ENCODE assay signal across 8 cellular contexts in genomic region chr7:100430450-100431285, GRCh38. TPM values are rescaled to one million over a fixed set of nuclear protein-coding genes. Genes with fewer than 3 reads are reported as not detected.
DNase-seq lines count a peak whose midpoint lies in the region; ATAC-seq, FAIRE-seq and TF ChIP-seq lines count a peak whose summit lies in the region.

No MANE protein-coding gene starts in this region.

- peaks cover 8% of the 10 kb centered on the region for H3K4me1 ChIP-seq in HAP-1
- H3K4me1 ChIP-seq in endothelial cell of umbilical vein (ENCODE audit: control insufficient read depth, extremely low read depth, insufficient read depth, low read length), result peaks cover 28% of the 10 kb centered on the region

- peaks cover 5% of the 10 kb centered on the region for H3K9me3 Mint-ChIP-seq in activated CD4-positive, alpha-beta T cell treated with anti-CD3 and anti-CD28 coated beads, Interleukin-2, amount 10 ng/mL, durations not matched to agents 7 days and 5 days
- no peaks in the 10 kb centered on the region for H3K9me3 Mint-ChIP-seq in natural killer cell

- FAIRE-seq in endothelial cell of umbilical vein (lab: Jason Lieb, UNC), result no peak

- no peaks in the 10 kb centered on the region for H3K9me1 ChIP-seq in endothelial cell of umbilical vein (replicated peaks; ENCODE audit: control insufficient read depth, extremely low read depth, insufficient read depth, low read length)

- H3K27ac ChIP-seq in 22Rv1, result peak overlapping the region; percentile 100
- H3K27ac ChIP-seq in endothelial cell of umbilical vein (ENCODE audit: insufficient read depth, low read depth, low read length), result peak overlapping the region; percentile 46

- dilution Hi-C loops in endothelial cell of umbilical vein (cut with MboI; ENCODE audit: extremely low pct_ligation_motif_present, low sequenced_read_pairs), result no loop called here

- no peak for TF ChIP-seq CTCF in 22Rv1 (IDR thresholded peaks at IDR 0.05)
- TF ChIP-seq CTCF in endothelial cell of umbilical vein (IDR thresholded peaks at IDR 0.05; ENCODE audit: extremely low read depth in 1 of 2, insufficient read depth in 1 of 2, low read depth in 1 of 2, low read length in 2 of 2), result no peak
- no peak for TF ChIP-seq CTCF in natural killer cell (IDR thresholded peaks at IDR 0.05)

- peak overlapping the region; percentile 81 for H3K4me2 ChIP-seq in endothelial cell of umbilical vein (ENCODE audit: insufficient read depth, low read length)

- peaks cover 2% of the 10 kb centered on the region; the same call in 1 of the 2 replicates for H3K9me3 ChIP-seq in HAP-1
- no peaks in the 10 kb centered on the region for H3K9me3 ChIP-seq in endothelial cell of umbilical vein (replicated peaks; ENCODE audit: control insufficient read depth, insufficient read depth, low read length)

- peaks cover 3% of the 10 kb centered on the region for H3K27me3 Mint-ChIP-seq in activated CD4-positive, alpha-beta T cell treated with anti-CD3 and anti-CD28 coated beads, Interleukin-2, amount 10 ng/mL, durations not matched to agents 7 days and 5 days
- H3K27me3 Mint-ChIP-seq in natural killer cell (ENCODE audit: low read depth in 2 of 2), result peaks cover 0 to 5% of the 10 kb centered on the region in 2 donors

- H3K36me3 ChIP-seq in HAP-1 (replicated peaks) (peaks cover 50% of the 10 kb centered on the region), endothelial cell of umbilical vein (ENCODE audit: control insufficient read depth in 2 of 2, extremely low read depth in 1 of 2, insufficient read depth in 2 of 2, low read length in 2 of 2) (peaks cover 5 to 20% of the 10 kb centered on the region in 2 experiments)

- peak in 2 of 3 donors; percentile 4 for ATAC-seq in natural killer cell

- H3K36me3 Mint-ChIP-seq in activated CD4-positive, alpha-beta T cell treated with anti-CD3 and anti-CD28 coated beads, Interleukin-2, amount 10 ng/mL, durations not matched to agents 7 days and 5 days (ENCODE audit: low read depth), result peaks cover 61% of the 10 kb centered on the region
- no peaks in the 10 kb centered on the region for H3K36me3 Mint-ChIP-seq in natural killer cell

- POLR2A ChIA-PET in activated CD4-positive, alpha-beta T cell treated with anti-CD3 and anti-CD28 coated beads, Interleukin-2, amount 10 ng/mL, durations not matched to agents 7 days and 5 days (lab: Charles Lee), result interaction anchor here (0.6 kb wide), 1 partner anchor 16 kb away, joined by 4 read pairs; no protein-coding TSS in a partner anchor
- POLR2A ChIA-PET in endothelial cell of umbilical vein (lab: Charles Lee), result interaction anchor here (1.8 to 3.1 kb wide), 2 partner anchors 13 to 19 kb away, joined by 7 to 59 read pairs; no protein-coding TSS in a partner anchor

- peaks cover 44% of the 10 kb centered on the region for H3K79me2 ChIP-seq in endothelial cell of umbilical vein (ENCODE audit: control insufficient read depth, insufficient read depth, low read length)

- no peaks in the 10 kb centered on the region for H4K20me1 ChIP-seq in endothelial cell of umbilical vein (replicated peaks; ENCODE audit: control insufficient read depth, extremely low read depth, insufficient read depth, low read length)

- H2AFZ ChIP-seq in endothelial cell of umbilical vein (ENCODE audit: low read depth, low read length), result no peak overlapping the region

- H3K4me3 Mint-ChIP-seq in activated CD4-positive, alpha-beta T cell treated with anti-CD3 and anti-CD28 coated beads, Interleukin-2, amount 10 ng/mL, durations not matched to agents 7 days and 5 days, result peak overlapping the region; percentile 81
- H3K4me3 Mint-ChIP-seq in natural killer cell, result peak overlapping the region; percentile 81

- intact Hi-C loops in endothelial cell of umbilical vein (cut with micrococcal nuclease) (no loop called here), natural killer cell (cut with micrococcal nuclease) (no loop called here)

- peak overlapping the region; percentile 94 for H3K27ac Mint-ChIP-seq in activated CD4-positive, alpha-beta T cell treated with anti-CD3 and anti-CD28 coated beads, Interleukin-2, amount 10 ng/mL, durations not matched to agents 7 days and 5 days
- H3K27ac Mint-ChIP-seq in natural killer cell, result peak overlapping the region; percentile 97 to 99

- peaks cover 66% of the 10 kb centered on the region for H3K4me1 Mint-ChIP-seq in activated CD4-positive, alpha-beta T cell treated with anti-CD3 and anti-CD28 coated beads, Interleukin-2, amount 10 ng/mL, durations not matched to agents 7 days and 5 days
- peaks cover 51 to 66% of the 10 kb centered on the region in 2 donors for H3K4me1 Mint-ChIP-seq in natural killer cell

- H3K4me3 ChIP-seq in HAP-1 (peak overlapping the region; percentile 88), endothelial cell of umbilical vein (replicated peaks in 1 of 3; ENCODE audit: insufficient read depth in 1 of 3, low read depth in 1 of 3, low read length in 3 of 3) (peak overlapping the region; percentile 44 to 69 (median 68))

- in situ Hi-C loops in HAP-1 (cut with MboI; ENCODE audit: low sequenced_read_pairs), result no loop called here

- BruUV-seq in endothelial cell of umbilical vein (replicated peaks; lab: Mats Ljungman, UMichigan), result no TSS peak

- H3K9ac ChIP-seq in endothelial cell of umbilical vein (replicated peaks; ENCODE audit: extremely low read depth, insufficient read depth, low read length), result peak overlapping the region; percentile 92

- DNase-seq in HAP-1 (ENCODE audit: low spot score in 2 of 2) (no peak), endothelial cell of umbilical vein (ENCODE audit: low read depth, low spot score) (no peak), natural killer cell (peak; percentile 56), NCI-H510A (lab: John Stamatoyannopoulos, UW) (no peak), NCI-H1694 (lab: John Stamatoyannopoulos, UW) (no peak), NK-92 (lab: John Stamatoyannopoulos, UW; ENCODE audit: unreplicated experiment) (no peak)
- DNase-seq in activated CD4-positive, alpha-beta T cell treated with anti-CD3 and anti-CD28 coated beads, Interleukin-2, amount 10 ng/mL, durations not matched to agents 7 days and 5 days, result peak; percentile 30

- CTCF ChIA-PET in activated CD4-positive, alpha-beta T cell treated with anti-CD3 and anti-CD28 coated beads, Interleukin-2, amount 10 ng/mL, durations not matched to agents 7 days and 5 days (lab: Charles Lee), result interaction anchor here (0.6 to 2.6 kb wide), 3 partner anchors 19 to 1039 kb away, joined by 6 to 14 read pairs (median 6); no protein-coding TSS in a partner anchor
- CTCF ChIA-PET in endothelial cell of umbilical vein (lab: Charles Lee), result interaction anchor here (0.5 to 1.5 kb wide), 5 partner anchors 23 to 245 kb away, joined by 3 to 5 read pairs (median 3); no protein-coding TSS in a partner anchor

- TF ChIP-seq POLR2A in endothelial cell of umbilical vein (IDR thresholded peaks at IDR 0.05; ENCODE audit: low read depth, low read length), result peak; percentile 36

- H3K27me3 ChIP-seq in HAP-1 (ENCODE audit: low read depth), result no peaks in the 10 kb centered on the region
- no peaks in the 10 kb centered on the region for H3K27me3 ChIP-seq in endothelial cell of umbilical vein (ENCODE audit: control insufficient read depth in 2 of 2, insufficient read depth in 2 of 2, low read length in 2 of 2)

RNA-seq across cellular contexts. Expression of gene MEPCE, which starts 1.0 kb away (rescaled TPM):
- total RNA-seq in activated CD4-positive, alpha-beta T cell treated with anti-CD3 and anti-CD28 coated beads, Interleukin-2, amount 10 ng/mL, durations not matched to agents 7 days and 5 days, result 10 to 100 TPM; 49.1 to 50.5 TPM
- 37.1 and 45.8 TPM in 2 replicates for total RNA-seq in endothelial cell of umbilical vein
- 23.3 and 24.3 TPM in 2 replicates for polyA plus RNA-seq in endothelial cell of umbilical vein
- 19.6 and 21.4 TPM in 2 replicates for polyA plus RNA-seq in endothelial cell of umbilical vein (2011; cell fraction: cytosol; rRNA removed)
- 31.3 and 32.3 TPM in 2 replicates for polyA plus RNA-seq in endothelial cell of umbilical vein (2011; cell fraction: nucleus; rRNA removed)
- polyA plus RNA-seq in endothelial cell of umbilical vein (2012), result 23.6 and 26.8 TPM in 2 replicates
- polyA minus RNA-seq in endothelial cell of umbilical vein, result 35.8 and 41.5 TPM in 2 replicates
- 39.5 TPM for polyA minus RNA-seq in endothelial cell of umbilical vein (2011; cell fraction: cytosol; rRNA and poly(A)+ RNA removed)
- polyA minus RNA-seq in endothelial cell of umbilical vein (2011; cell fraction: nucleus; rRNA and poly(A)+ RNA removed), result 20.8 and 30.8 TPM in 2 replicates
- total RNA-seq in natural killer cell, result 10 to 100 TPM; 48.1 to 54.9 (median 54.1) TPM

RNA-seq across cellular contexts. Expression of gene ZCWPW1, which starts 2.2 kb away (rescaled TPM):
- 1 to 10 TPM; 2.4 to 2.7 TPM for total RNA-seq in activated CD4-positive, alpha-beta T cell treated with anti-CD3 and anti-CD28 coated beads, Interleukin-2, amount 10 ng/mL, durations not matched to agents 7 days and 5 days
- 0.31 and 0.48 TPM in 2 replicates for total RNA-seq in endothelial cell of umbilical vein
- polyA plus RNA-seq in endothelial cell of umbilical vein, result 0.30 and 0.32 TPM in 2 replicates
- polyA plus RNA-seq in endothelial cell of umbilical vein (2011; cell fraction: cytosol; rRNA removed), result 0.25 and 0.30 TPM in 2 replicates
- polyA plus RNA-seq in endothelial cell of umbilical vein (2011; cell fraction: nucleus; rRNA removed), result 0.99 and 1.3 TPM in 2 replicates
- polyA plus RNA-seq in endothelial cell of umbilical vein (2012), result 0.70 and 0.89 TPM in 2 replicates
- 0.41 TPM in 1 of 2 replicates, not detected in the other for polyA minus RNA-seq in endothelial cell of umbilical vein
- polyA minus RNA-seq in endothelial cell of umbilical vein (2011; cell fraction: cytosol; rRNA and poly(A)+ RNA removed), result 1.2 TPM
- 0.91 TPM in 1 of 2 replicates, not detected in the other for polyA minus RNA-seq in endothelial cell of umbilical vein (2011; cell fraction: nucleus; rRNA and poly(A)+ RNA removed)
- 1 to 10 TPM; 5.6 to 7.8 (median 7.2) TPM for total RNA-seq in natural killer cell

RNA-seq across cellular contexts. Expression of gene PPP1R35, which starts 5.6 kb away (rescaled TPM):
- 10 to 100 TPM; 67.9 to 77.9 TPM for total RNA-seq in activated CD4-positive, alpha-beta T cell treated with anti-CD3 and anti-CD28 coated beads, Interleukin-2, amount 10 ng/mL, durations not matched to agents 7 days and 5 days
- total RNA-seq in endothelial cell of umbilical vein (42.4 and 46.1 TPM in 2 replicates), natural killer cell (10 to 100 TPM; 41.0 to 45.1 (median 44.7) TPM)
- 37.7 and 47.9 TPM in 2 replicates for polyA plus RNA-seq in endothelial cell of umbilical vein
- polyA plus RNA-seq in endothelial cell of umbilical vein (2011; cell fraction: cytosol; rRNA removed), result 25.7 and 37.0 TPM in 2 replicates
- polyA plus RNA-seq in endothelial cell of umbilical vein (2011; cell fraction: nucleus; rRNA removed), result 49.8 and 50.0 TPM in 2 replicates
- polyA plus RNA-seq in endothelial cell of umbilical vein (2012), result 19.9 and 29.5 TPM in 2 replicates
- polyA minus RNA-seq in endothelial cell of umbilical vein, result 4.9 and 11.9 TPM in 2 replicates
- 33.5 TPM for polyA minus RNA-seq in endothelial cell of umbilical vein (2011; cell fraction: cytosol; rRNA and poly(A)+ RNA removed)
- 7.4 and 13.6 TPM in 2 replicates for polyA minus RNA-seq in endothelial cell of umbilical vein (2011; cell fraction: nucleus; rRNA and poly(A)+ RNA removed)

RNA-seq across cellular contexts. Expression of gene SPACDR, which starts 33.4 kb away (rescaled TPM):
- total RNA-seq in activated CD4-positive, alpha-beta T cell treated with anti-CD3 and anti-CD28 coated beads, Interleukin-2, amount 10 ng/mL, durations not matched to agents 7 days and 5 days, result 1 to 10 TPM; 3.0 to 4.1 TPM
- 1.5 and 4.1 TPM in 2 replicates for total RNA-seq in endothelial cell of umbilical vein
- 1.6 and 1.9 TPM in 2 replicates for polyA plus RNA-seq in endothelial cell of umbilical vein
- 1.4 and 1.9 TPM in 2 replicates for polyA plus RNA-seq in endothelial cell of umbilical vein (2011; cell fraction: cytosol; rRNA removed)
- polyA plus RNA-seq in endothelial cell of umbilical vein (2011; cell fraction: nucleus; rRNA removed), result 4.6 and 5.6 TPM in 2 replicates
- 3.3 and 3.9 TPM in 2 replicates for polyA plus RNA-seq in endothelial cell of umbilical vein (2012)
- polyA minus RNA-seq in endothelial cell of umbilical vein, result 0.76 and 2.3 TPM in 2 replicates
- polyA minus RNA-seq in endothelial cell of umbilical vein (2011; cell fraction: cytosol; rRNA and poly(A)+ RNA removed), result 1.0 TPM
- not detected in 2 replicates for polyA minus RNA-seq in endothelial cell of umbilical vein (2011; cell fraction: nucleus; rRNA and poly(A)+ RNA removed)
- total RNA-seq in natural killer cell, result 1 to 10 TPM; 2.3 to 4.1 (median 3.9) TPM

RNA-seq across cellular contexts. Expression of gene TSC22D4, which starts 48.3 kb away (rescaled TPM):
- 100 to 1,000 TPM; 113 to 128 TPM for total RNA-seq in activated CD4-positive, alpha-beta T cell treated with anti-CD3 and anti-CD28 coated beads, Interleukin-2, amount 10 ng/mL, durations not matched to agents 7 days and 5 days
- total RNA-seq in endothelial cell of umbilical vein (66.3 and 84.4 TPM in 2 replicates), natural killer cell (100 to 1,000 TPM; 140 to 173 (median 168) TPM)
- 40.1 and 52.5 TPM in 2 replicates for polyA plus RNA-seq in endothelial cell of umbilical vein
- 30.4 and 41.3 TPM in 2 replicates for polyA plus RNA-seq in endothelial cell of umbilical vein (2011; cell fraction: cytosol; rRNA removed)
- 34.7 and 40.8 TPM in 2 replicates for polyA plus RNA-seq in endothelial cell of umbilical vein (2011; cell fraction: nucleus; rRNA removed)
- polyA plus RNA-seq in endothelial cell of umbilical vein (2012), result 37.8 and 44.8 TPM in 2 replicates
- 18.3 and 20.1 TPM in 2 replicates for polyA minus RNA-seq in endothelial cell of umbilical vein
- 22.2 TPM for polyA minus RNA-seq in endothelial cell of umbilical vein (2011; cell fraction: cytosol; rRNA and poly(A)+ RNA removed)
- 9.5 and 17.6 TPM in 2 replicates for polyA minus RNA-seq in endothelial cell of umbilical vein (2011; cell fraction: nucleus; rRNA and poly(A)+ RNA removed)

Comparison
In these comparisons a context has a peak if more than half of its experiments do, and no peak if none do; other contexts are left out.
1. DNase-seq: peak in activated CD4-positive, alpha-beta T cell treated with anti-CD3 and anti-CD28 coated beads, Interleukin-2, amount 10 ng/mL, durations not matched to agents 7 days and 5 days (single experiment) and natural killer cell (single experiment); none in HAP-1 (0 of 2), endothelial cell of umbilical vein (single experiment), NCI-H510A (single experiment), NCI-H1694 (single experiment) and NK-92 (single experiment).